Comparison of ENCODE assay signal across 12 cellular contexts in the genomic region with DNA sequence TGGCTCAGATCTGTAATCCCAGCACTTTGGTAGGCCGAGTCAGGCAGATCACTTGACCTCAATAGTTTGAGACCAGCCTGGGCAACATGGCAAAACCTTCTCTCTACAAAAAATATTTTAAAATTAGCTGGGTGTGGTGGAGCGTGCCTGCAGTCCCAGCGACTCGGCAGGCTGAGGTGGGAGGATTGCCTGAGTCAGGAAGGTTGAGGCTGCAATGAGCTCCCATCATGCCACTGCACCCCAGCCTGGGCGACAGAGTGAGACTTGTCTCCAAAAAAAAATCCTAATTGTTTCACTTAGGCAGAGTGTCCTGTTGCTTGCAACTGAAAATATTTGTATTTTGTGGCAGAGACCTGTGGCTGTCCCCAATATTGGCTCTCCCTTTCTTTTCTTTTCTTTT. TPM values are rescaled to one million over a fixed set of nuclear protein-coding genes. Genes with fewer than 3 reads are reported as not detected.
"Had no signal": no experiment of that assay in that cellular context is flagged by ENCODE, and none has a peak within 500 bp of the region (broad histone marks: within the 10 kb centered on the region; RNA-seq: fewer than 3 reads in every experiment).

No MANE protein-coding gene starts in this region.

RNA-seq across cellular contexts. Expression of gene CELA3B, which starts 7.8 kb away (rescaled TPM):
- total RNA-seq: activated CD4-positive, alpha-beta memory T cell treated with anti-CD3 and anti-CD28 coated beads, Interleukin-2, amount 10 ng/mL, durations not matched to agents 7 days and 5 days; activated CD4-positive, alpha-beta T cell treated with anti-CD3 and anti-CD28 coated beads, Interleukin-2, amount 10 ng/mL, durations not matched to agents 7 days and 5 days; activated T-cell treated with anti-CD3 and anti-CD28 coated beads, Interleukin-2, amount 50 U/mL, for 72 hours; astrocyte; bronchial epithelial cell; esophagus squamous epithelium; fibroblast of lung; fibroblast of villous mesenchyme; gastroesophageal sphincter; glomerular endothelial cell; T-helper 1 cell treated with Interleukin-12 subunit alpha and Interleukin-12 subunit beta and Interleukin-4 antibody, amounts not matched to agents 30 ng/mL and 1 ng/mL, for 36 hours had no signal
- polyA plus RNA-seq: fibroblast of lung had no signal

RNA-seq across cellular contexts. Expression of gene CELA3A, which starts 32.4 kb away (rescaled TPM):
- total RNA-seq: activated CD4-positive, alpha-beta memory T cell treated with anti-CD3 and anti-CD28 coated beads, Interleukin-2, amount 10 ng/mL, durations not matched to agents 7 days and 5 days; activated CD4-positive, alpha-beta T cell treated with anti-CD3 and anti-CD28 coated beads, Interleukin-2, amount 10 ng/mL, durations not matched to agents 7 days and 5 days; activated T-cell treated with anti-CD3 and anti-CD28 coated beads, Interleukin-2, amount 50 U/mL, for 72 hours; astrocyte; bronchial epithelial cell; dermis microvascular lymphatic vessel endothelial cell; esophagus squamous epithelium; fibroblast of lung; fibroblast of villous mesenchyme; gastroesophageal sphincter; glomerular endothelial cell; T-helper 1 cell treated with Interleukin-12 subunit alpha and Interleukin-12 subunit beta and Interleukin-4 antibody, amounts not matched to agents 30 ng/mL and 1 ng/mL, for 36 hours had no signal
- polyA plus RNA-seq: fibroblast of lung had no signal
